Comparison of ENCODE assay signal across 26 cellular contexts in the genomic region with DNA sequence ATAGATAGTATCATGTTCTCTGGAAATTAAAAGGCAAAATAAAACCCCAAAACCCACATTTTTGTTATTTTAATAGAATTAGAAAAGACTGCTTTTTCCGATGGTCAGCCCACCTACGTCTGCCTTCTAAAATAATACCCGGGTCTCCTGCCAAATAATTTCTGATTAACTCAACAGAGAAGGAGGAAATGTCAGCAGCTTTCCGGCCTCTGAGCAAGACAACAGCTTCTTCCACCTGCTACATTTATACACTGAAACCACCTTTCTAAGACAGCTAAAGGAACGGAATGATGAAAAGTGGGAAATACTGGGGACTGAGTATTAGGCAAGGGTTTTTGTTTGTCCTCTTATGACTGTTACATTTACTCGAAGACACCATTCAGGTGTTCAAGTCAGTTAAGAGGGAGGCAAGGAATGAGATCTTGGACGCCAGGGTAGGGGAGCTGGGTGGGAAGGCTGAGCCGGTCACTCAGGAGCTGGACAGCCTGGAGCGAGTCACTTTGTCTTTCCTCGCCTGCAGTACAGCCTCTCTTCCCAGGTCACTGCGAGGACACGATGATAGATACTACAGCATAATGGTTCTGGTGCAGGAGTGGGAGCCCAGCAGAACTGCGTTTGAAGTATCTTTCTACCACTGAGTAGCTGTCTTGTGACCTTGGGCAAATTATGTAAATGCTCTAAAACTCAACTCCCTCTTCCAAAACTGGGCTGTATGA.
DNase-seq lines count a peak whose midpoint lies in the region; ATAC-seq and TF ChIP-seq lines count a peak whose summit lies in the region.
"Had no signal": no experiment of that assay in that cellular context is flagged by ENCODE, and none has a peak within 500 bp of the region (broad histone marks: within the 10 kb centered on the region; RNA-seq: fewer than 3 reads in every experiment).

No MANE protein-coding gene starts in this region.

- H4K8ac ChIP-seq in trophoblast cell (ENCODE audit: low read depth, low read length): no peak overlapping the region

- peak overlapping the region; percentile 35 for H3K23ac ChIP-seq in trophoblast cell (ENCODE audit: low read length)

- H3K4me2 ChIP-seq in trophoblast cell (ENCODE audit: low read length): no peak overlapping the region

- no peaks in the 10 kb centered on the region for H3K79me2 ChIP-seq in trophoblast cell (ENCODE audit: control insufficient read depth, insufficient read depth, low read length, poor library complexity)

- no CpG with 5 or more reads among the region's 13 CpGs for WGBS in trophoblast cell (ENCODE audit: extremely low coverage, insufficient coverage, insufficient read length)

- no peaks in the 10 kb centered on the region for H3K4me1 ChIP-seq in trophoblast cell (ENCODE audit: control insufficient read depth in 1 of 2, insufficient read depth in 2 of 2, low read length in 2 of 2)
- no peaks in the 10 kb centered on the region for H3K4me1 ChIP-seq in A673 (ENCODE audit: insufficient read depth, low read length, poor library complexity, severe bottlenecking)

- no peak overlapping the region for H2BK12ac ChIP-seq in trophoblast cell (ENCODE audit: low read length)

- no peak overlapping the region for H2BK120ac ChIP-seq in trophoblast cell (ENCODE audit: insufficient read depth, low read length, poor library complexity)

- H3K27me3 ChIP-seq in trophoblast cell (ENCODE audit: insufficient read depth, low read length): no peaks in the 10 kb centered on the region
- H3K27me3 ChIP-seq in A673 (replicated peaks; ENCODE audit: insufficient read depth, low read depth, low read length, poor library complexity): peaks cover 4% of the 10 kb centered on the region
- H3K27me3 ChIP-seq: SJCRH30 had no signal

- H3K27ac ChIP-seq in trophoblast cell (ENCODE audit: low read depth, low read length): no peak overlapping the region
- no peak overlapping the region for H3K27ac ChIP-seq in A673 (ENCODE audit: low read depth, low read length, poor library complexity, severe bottlenecking)
- H3K27ac ChIP-seq: 22Rv1, GM23248, HL-60, SJCRH30 had no signal

- H3K36me3 ChIP-seq in trophoblast cell (ENCODE audit: control insufficient read depth in 1 of 2, insufficient read depth in 2 of 2, low read length in 2 of 2) (no peaks in the 10 kb centered on the region), A673 (ENCODE audit: insufficient read depth, low read length, poor library complexity, severe bottlenecking) (no peaks in the 10 kb centered on the region)
- H3K36me3 ChIP-seq: SJCRH30 had no signal

- no peak for TF ChIP-seq POLR2A in erythroblast (IDR thresholded peaks at IDR 0.05; ENCODE audit: low read length)

- ATAC-seq in Right ventricle myocardium inferior: peak; percentile 58
- ATAC-seq in left ventricle myocardium superior: peak; percentile 56
- ATAC-seq: CD8-positive, alpha-beta T cell; GM12878 had no signal

- no peak overlapping the region for H3K4ac ChIP-seq in trophoblast cell (ENCODE audit: low read depth, low read length)

- H2AFZ ChIP-seq in trophoblast cell (ENCODE audit: insufficient read depth, low read length, poor library complexity): no peak overlapping the region
- H2AFZ ChIP-seq: GM23248 had no signal

- no peak overlapping the region for H2AK5ac ChIP-seq in trophoblast cell (ENCODE audit: low read length)

- H3K79me1 ChIP-seq in trophoblast cell (ENCODE audit: low read length): no peaks in the 10 kb centered on the region

- POLR2A ChIA-PET in A673 (lab: Charles Lee; ENCODE audit: low non-redundant PET): no interaction called here

- DNase-seq in Right ventricle myocardium inferior (ENCODE audit: missing footprints) (no peak), cardiac septum (ENCODE audit: low spot score) (no peak), left ventricle myocardium superior (no peak), trophoblast cell (no peak), A673 (ENCODE audit: low spot score) (no peak), erythroblast (lab: John Stamatoyannopoulos, UW) (no peak), UCSD-AML1 (lab: John Stamatoyannopoulos, UW; ENCODE audit: unreplicated experiment) (no peak)
- no peak for DNase-seq in activated effector memory CD4-positive, alpha-beta T cell treated with anti-CD3 and anti-CD28 coated beads, Interleukin-2, amount 50 U/mL, for 16 hours
- DNase-seq: AML-193; C1 segment of cervical spinal cord; CD8-positive, alpha-beta T cell; DND-41; GM23248; H9; KG1; NCI-H1092; NCI-H1436 treated with DMSO at 0.1 percent for 48 hours; NCI-H2029 treated with DMSO at 0.1 percent for 48 hours; NCI-H345; NCI-H524; NCI-H774; NK-92 treated with Interleukin-12 subunit alpha and Interleukin-12 subunit beta, amount 100 ng/mL, for 24 hours; SJCRH30 had no signal

- no peak overlapping the region for H2BK5ac ChIP-seq in trophoblast cell (ENCODE audit: low read depth, low read length, poor library complexity)

- intact Hi-C loops in Right ventricle myocardium inferior (cut with DNase I): no loop called here
- intact Hi-C loops in cardiac septum (cut with DNase I): no loop called here
- intact Hi-C loops in left ventricle myocardium superior (cut with micrococcal nuclease): no loop called here
- intact Hi-C loops in A673 (cut with micrococcal nuclease; ENCODE audit: unreplicated experiment): no loop called here

- H3K9ac ChIP-seq in trophoblast cell (ENCODE audit: low read length): no peak overlapping the region
- H3K9ac ChIP-seq: GM23248 had no signal

- H4K91ac ChIP-seq in trophoblast cell (ENCODE audit: low read depth, low read length): no peak overlapping the region

- H3K4me3 ChIP-seq in trophoblast cell (ENCODE audit: low read depth, low read length) (no peak overlapping the region), A673 (ENCODE audit: low read depth, low read length, poor library complexity, severe bottlenecking) (no peak overlapping the region)
- H3K4me3 ChIP-seq: GM12878, GM23248, SJCRH30 had no signal

- BruUV-seq in A673 (replicated peaks; lab: Mats Ljungman, UMichigan): no TSS peak

- CTCF ChIA-PET in A673 (lab: Charles Lee): no interaction called here

- no peak overlapping the region for H3K18ac ChIP-seq in trophoblast cell (ENCODE audit: low read length)

- H4K12ac ChIP-seq in trophoblast cell (ENCODE audit: low read depth, low read length): no peak overlapping the region

- no peak for TF ChIP-seq CTCF in A673 (conservative IDR thresholded peaks at IDR 0.05; ENCODE audit: low read depth, low read length)

- no peak overlapping the region for H3K14ac ChIP-seq in trophoblast cell (ENCODE audit: low read length)

- H3K9me3 ChIP-seq in trophoblast cell (ENCODE audit: insufficient read depth, low read depth, low read length) (no peaks in the 10 kb centered on the region), A673 (ENCODE audit: low read depth, low read length, poor library complexity, severe bottlenecking) (no peaks in the 10 kb centered on the region)
- H3K9me3 ChIP-seq: SJCRH30 had no signal
